20 cellular contexts compared by ENCODE assay signal in genomic region chr22:44741929-44742328, GRCh38. TPM values are rescaled to one million over a fixed set of nuclear protein-coding genes. Genes with fewer than 3 reads are reported as not detected.
"Had no signal": no experiment of that assay in that cellular context is flagged by ENCODE, and none has a peak within 500 bp of the region (broad histone marks: within the 10 kb centered on the region; RNA-seq: fewer than 3 reads in every experiment).

No MANE protein-coding gene starts in this region.

- H3K27ac Mint-ChIP-seq: activated CD4-positive, alpha-beta T cell treated with anti-CD3 and anti-CD28 coated beads, Interleukin-2, amount 10 ng/mL, durations not matched to agents 24 days and 14 days; activated T-cell treated with anti-CD3 and anti-CD28 coated beads, Interleukin-2, amount 50 U/mL, for 72 hours; naive thymus-derived CD8-positive, alpha-beta T cell had no signal

- H3K4me1 ChIP-seq: ascending aorta, gastrocnemius medialis, testis had no signal

- H3K36me3 ChIP-seq: ascending aorta, gastrocnemius medialis, ovary had no signal

- H3K9me3 Mint-ChIP-seq: activated CD4-positive, alpha-beta T cell treated with anti-CD3 and anti-CD28 coated beads, Interleukin-2, amount 10 ng/mL, durations not matched to agents 24 days and 14 days; activated T-cell treated with anti-CD3 and anti-CD28 coated beads, Interleukin-2, amount 50 U/mL, for 72 hours; naive thymus-derived CD8-positive, alpha-beta T cell had no signal

- H3K4me3 Mint-ChIP-seq: activated CD4-positive, alpha-beta T cell treated with anti-CD3 and anti-CD28 coated beads, Interleukin-2, amount 10 ng/mL, durations not matched to agents 24 days and 14 days; activated T-cell treated with anti-CD3 and anti-CD28 coated beads, Interleukin-2, amount 50 U/mL, for 72 hours; naive thymus-derived CD8-positive, alpha-beta T cell had no signal

- H3K36me3 Mint-ChIP-seq: naive thymus-derived CD8-positive, alpha-beta T cell had no signal

- DNase-seq: activated CD4-positive, alpha-beta T cell treated with anti-CD3 and anti-CD28 coated beads, Interleukin-2, amount 10 ng/mL, durations not matched to agents 24 days and 14 days; activated effector memory CD4-positive, alpha-beta T cell treated with anti-CD3 and anti-CD28 coated beads, Interleukin-2, amount 50 U/mL, for 16 hours; activated naive CD4-positive, alpha-beta T cell treated with anti-CD3 and anti-CD28 coated beads, Interleukin-2, amount 50 U/mL, for 16 hours; activated T-cell treated with anti-CD3 and anti-CD28 coated beads, Interleukin-2, amount 50 U/mL, for 72 hours; cerebellar nuclear complex; effector CD4-positive, alpha-beta T cell; gastrocnemius medialis; head of caudate nucleus; left ventricle myocardium superior; mesenchymal stem cell; naive thymus-derived CD8-positive, alpha-beta T cell; ovary; stimulated activated CD4-positive, alpha-beta T cell treated with anti-CD3 and anti-CD28 coated beads, Interleukin-4, amount 100 ng/mL, for 1 hour; T-helper 1 cell; T1000; testis had no signal

- ATAC-seq: activated T-cell treated with anti-CD3 and anti-CD28 coated beads, Interleukin-2, amount 50 U/mL, for 72 hours; esophagus mucosa; gastrocnemius medialis; left ventricle myocardium superior; naive thymus-derived CD8-positive, alpha-beta T cell; sciatic nerve had no signal

- H3K4me3 ChIP-seq: ascending aorta, gastrocnemius medialis, ovary, smooth muscle cell, testis had no signal

- H3K9me3 ChIP-seq: ascending aorta, gastrocnemius medialis, ovary, testis had no signal

- H3K4me1 Mint-ChIP-seq: activated CD4-positive, alpha-beta T cell treated with anti-CD3 and anti-CD28 coated beads, Interleukin-2, amount 10 ng/mL, durations not matched to agents 24 days and 14 days had no signal

- H3K27ac ChIP-seq: ascending aorta, gastrocnemius medialis, ovary, testis had no signal

RNA-seq across cellular contexts. Expression of gene ARHGAP8, which starts 10.4 kb away (rescaled TPM):
- total RNA-seq: ascending aorta, gastrocnemius medialis, left ventricle myocardium superior had no signal
